9 cellular contexts compared by ENCODE assay signal in the genomic region with DNA sequence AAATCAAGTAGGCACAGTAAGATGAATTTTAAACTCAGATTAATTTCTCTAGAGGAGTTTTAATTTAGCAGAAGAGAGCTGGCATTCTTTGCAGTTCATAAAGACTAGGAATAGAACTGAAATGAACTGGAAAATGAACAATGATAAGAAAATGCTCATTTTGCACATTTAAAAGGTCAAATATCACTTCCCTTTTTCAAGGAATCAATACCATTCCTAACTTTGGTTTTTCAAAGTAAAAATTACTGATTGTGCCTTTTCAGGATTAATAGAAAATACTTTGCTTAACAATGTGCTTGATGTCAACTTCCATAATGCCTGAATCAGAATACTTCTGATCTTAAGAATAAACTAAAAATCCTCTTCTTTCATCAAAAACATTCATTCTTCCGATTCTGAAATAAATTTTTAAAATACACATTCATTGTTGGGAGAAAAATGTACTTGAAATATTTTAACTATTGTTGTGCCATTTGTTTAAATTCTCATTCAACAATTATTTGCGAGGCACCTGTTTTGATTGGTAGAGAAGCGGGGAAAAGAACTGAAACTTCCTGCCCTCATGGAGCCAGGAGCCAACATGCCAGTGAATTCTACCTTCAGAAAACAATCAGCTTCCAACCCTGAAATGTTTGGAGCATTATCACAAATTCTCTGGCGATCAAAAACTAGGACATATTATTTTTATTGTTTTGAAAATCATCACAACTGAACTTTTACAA. TPM values are rescaled to one million over a fixed set of nuclear protein-coding genes. Genes with fewer than 3 reads are reported as not detected.
DNase-seq lines count a peak whose midpoint lies in the region; ATAC-seq and TF ChIP-seq lines count a peak whose summit lies in the region.
"Had no signal": no experiment of that assay in that cellular context is flagged by ENCODE, and none has a peak within 500 bp of the region (broad histone marks: within the 10 kb centered on the region; RNA-seq: fewer than 3 reads in every experiment).

No MANE protein-coding gene starts in this region.

- peak overlapping the region in 1 of 3 donors; percentile 84 for H3K4me3 Mint-ChIP-seq in T-cell
- H3K4me3 Mint-ChIP-seq: activated T-helper 1 cell treated with anti-CD3 and anti-CD28 coated beads, Interleukin-12 subunit alpha, Interleukin-12 subunit beta, Interleukin-2, Interleukin-4 antibody, amounts not matched to agents 30 ng/mL and 10 ng/mL and 1 ng/mL, durations not matched to agents 14 hours and 24 hours and 36 hours had no signal

- peaks cover 8 to 21% (median 20%) of the 10 kb centered on the region in 3 donors for H3K4me1 Mint-ChIP-seq in T-cell

- H2AFZ ChIP-seq in OCI-LY7 (ENCODE audit: low read length) (no peak overlapping the region), fibroblast of lung (ENCODE audit: low read length) (no peak overlapping the region)

- H3K36me3 ChIP-seq in OCI-LY7 (ENCODE audit: insufficient read depth, low read length) (peaks cover 56% of the 10 kb centered on the region), fibroblast of lung (ENCODE audit: control insufficient read depth, insufficient read depth, low read length) (no peaks in the 10 kb centered on the region), gastrocnemius medialis (no peaks in the 10 kb centered on the region)

- in situ Hi-C loops in gastrocnemius medialis (cut with MboI; ENCODE audit: low sequenced_read_pairs in 4 of 4), result loop anchor here in 3 of 4 donors (10.0 to 25.0 kb wide), 2 partner anchors 65 to 658 kb away; a partner anchor contains a TSS

- H3K9me3 Mint-ChIP-seq in T-cell, result no peaks in the 10 kb centered on the region
- H3K9me3 Mint-ChIP-seq: activated T-helper 1 cell treated with anti-CD3 and anti-CD28 coated beads, Interleukin-12 subunit alpha, Interleukin-12 subunit beta, Interleukin-2, Interleukin-4 antibody, amounts not matched to agents 30 ng/mL and 10 ng/mL and 1 ng/mL, durations not matched to agents 14 hours and 24 hours and 36 hours had no signal

- ATAC-seq in gastrocnemius medialis (no peak), T-cell (replicated peaks in 1 of 4) (no peak)

- no peak overlapping the region for H3K27ac Mint-ChIP-seq in T-cell

- intact Hi-C loops in OCI-LY7 (cut with micrococcal nuclease; ENCODE audit: unreplicated experiment), result loop anchor here (5.0 to 10.0 kb wide), 3 partner anchors 175 to 883 kb away; a partner anchor contains a TSS
- intact Hi-C loops in gastrocnemius medialis (cut with DNase I; ENCODE audit: low total_unique reads), result loop anchor here (5.0 kb wide), 1 partner anchor 143 kb away; a partner anchor contains a TSS

- H3K79me2 ChIP-seq in OCI-LY7 (ENCODE audit: insufficient read depth, low read depth, low read length) (peaks cover 85% of the 10 kb centered on the region), fibroblast of lung (ENCODE audit: control insufficient read depth, insufficient read depth, low read length) (peaks cover 69% of the 10 kb centered on the region)

- H3K4me1 ChIP-seq in OCI-LY7 (ENCODE audit: insufficient read depth, low read length, poor library complexity, severe bottlenecking) (peaks cover 50% of the 10 kb centered on the region), fibroblast of lung (ENCODE audit: control insufficient read depth, extremely low read depth, insufficient read depth, low read length) (peaks cover 18% of the 10 kb centered on the region), gastrocnemius medialis (peaks cover 46 to 54% of the 10 kb centered on the region in 2 donors)

- H3K9ac ChIP-seq in fibroblast of lung (ENCODE audit: insufficient read depth, low read length), result no peak overlapping the region

- peak overlapping the region; percentile 99 for H3K4me3 ChIP-seq in GM08714 (ENCODE audit: low read length)
- peak overlapping the region; percentile 85 for H3K4me3 ChIP-seq in OCI-LY7 (ENCODE audit: low read depth, low read length, poor library complexity, severe bottlenecking)
- H3K4me3 ChIP-seq in fibroblast of lung (replicated peaks in 1 of 4; ENCODE audit: control extremely low read depth in 1 of 4, insufficient read depth in 1 of 4, low read depth in 3 of 4, low read length in 4 of 4), result peak overlapping the region; percentile 70 to 92 (median 81)
- peak overlapping the region; percentile 88 to 94 (median 91) for H3K4me3 ChIP-seq in gastrocnemius medialis

- H3K36me3 Mint-ChIP-seq in T-cell, result peaks cover 8% of the 10 kb centered on the region

- CTCF ChIA-PET in OCI-LY7 (lab: Charles Lee; ENCODE audit: unreplicated experiment) (no interaction called here), T-cell (lab: Charles Lee) (interaction anchor here in 1 of 2 donors (0.5 kb wide), 1 partner anchor 953 kb away, joined by 3 read pairs; no protein-coding TSS in a partner anchor)

- no peak for TF ChIP-seq POLR2A in gastrocnemius medialis (IDR thresholded peaks at IDR 0.05)

- DNase-seq in OCI-LY7 (ENCODE audit: low spot score), result no peak
- no peak for DNase-seq in fibroblast of lung (ENCODE audit: low read depth in 2 of 2)
- DNase-seq in gastrocnemius medialis, result no peak
- DNase-seq in LoVo (ENCODE audit: low spot score), result no peak
- DNase-seq in retina, result no peak
- no peak for DNase-seq in T-cell
- DNase-seq: NCI-H748 treated with DMSO at 0.1 percent for 48 hours had no signal

- H3K27me3 ChIP-seq in fibroblast of lung (ENCODE audit: control insufficient read depth, insufficient read depth, low read length), result no peaks in the 10 kb centered on the region
- no peaks in the 10 kb centered on the region for H3K27me3 ChIP-seq in gastrocnemius medialis

- no peaks in the 10 kb centered on the region for H3K27me3 Mint-ChIP-seq in T-cell

- H3K9me2 ChIP-seq in OCI-LY7 (ENCODE audit: insufficient read depth, low read length), result no peaks in the 10 kb centered on the region

- H3K9me3 ChIP-seq in OCI-LY7 (ENCODE audit: low read length) (peaks cover 6% of the 10 kb centered on the region; the same call in 1 of the 2 replicates), fibroblast of lung (ENCODE audit: control insufficient read depth, insufficient read depth, low read depth, low read length) (no peaks in the 10 kb centered on the region), gastrocnemius medialis (no peaks in the 10 kb centered on the region)

- H3K4me2 ChIP-seq in OCI-LY7 (ENCODE audit: low read length), result peak overlapping the region; percentile 87
- peak overlapping the region; percentile 81 for H3K4me2 ChIP-seq in fibroblast of lung (ENCODE audit: extremely low read depth, insufficient read depth, low read length)

- no peak overlapping the region for H3K27ac ChIP-seq in OCI-LY7 (ENCODE audit: low read depth, low read length, poor library complexity, severe bottlenecking)
- no peak overlapping the region for H3K27ac ChIP-seq in fibroblast of lung (ENCODE audit: insufficient read depth, low read length)
- H3K27ac ChIP-seq in gastrocnemius medialis, result peak overlapping the region in 3 of 4 donors; percentile 92 to 99 (median 96)

- no peak for TF ChIP-seq CTCF in OCI-LY7 (conservative IDR thresholded peaks at IDR 0.05; ENCODE audit: low read length)
- TF ChIP-seq CTCF in fibroblast of lung (conservative IDR thresholded peaks at IDR 0.05 in 1 of 2, IDR thresholded peaks at IDR 0.05 in 1 of 2; ENCODE audit: low read depth in 1 of 2, low read length in 2 of 2), result no peak
- no peak for TF ChIP-seq CTCF in gastrocnemius medialis (IDR thresholded peaks at IDR 0.05 in 4 of 5, conservative IDR thresholded peaks at IDR 0.05 in 1 of 5)

- BruUV-seq in OCI-LY7 (replicated peaks; lab: Mats Ljungman, UMichigan), result TSS peak; percentile 65

- POLR2A ChIA-PET in OCI-LY7 (lab: Charles Lee) (interaction anchor here (0.6 to 0.9 kb wide), 2 partner anchors 43 to 642 kb away, joined by 3 read pairs; no protein-coding TSS in a partner anchor), T-cell (lab: Charles Lee) (interaction anchor here in 1 of 2 donors (0.6 kb wide), 1 partner anchor 75 kb away, joined by 5 read pairs; no protein-coding TSS in a partner anchor)

- H4K20me1 ChIP-seq in OCI-LY7 (ENCODE audit: insufficient read depth, low read length) (peaks cover 45% of the 10 kb centered on the region), fibroblast of lung (ENCODE audit: control insufficient read depth, extremely low read depth, insufficient read depth, low read length) (peaks cover 7% of the 10 kb centered on the region)

RNA-seq across cellular contexts. Expression of a gene that starts 2.1 kb away (rescaled TPM):
- total RNA-seq in OCI-LY7 (2014; rRNA removed; shearing (Covaris generic)), result 22.5 and 25.9 TPM in 2 replicates
- total RNA-seq in OCI-LY7 (2022) (87.3 and 111 TPM in 2 replicates), fibroblast of lung (3.9 and 5.6 TPM in 2 replicates), gastrocnemius medialis (10 to 100 TPM in 2 of 4 donors, 1 to 10 TPM in 2; 8.2 to 11.5 (median 10.0) TPM), T-cell (10 to 100 TPM; 57.5 to 71.9 (median 62.4) TPM)
- 7.5 and 12.5 TPM in 2 replicates for polyA plus RNA-seq in fibroblast of lung
- 12.5 and 15.7 TPM in 2 replicates for polyA plus RNA-seq in fibroblast of lung (2012)
- 19.7 and 23.8 TPM in 2 replicates for polyA minus RNA-seq in fibroblast of lung (ENCODE audit: low replicate concordance)

Comparison
In these comparisons a context has a peak if more than half of its experiments do, and no peak if none do; other contexts are left out.
1. H3K27ac ChIP-seq: peak in gastrocnemius medialis (3 of 4); none in OCI-LY7 (single experiment) and fibroblast of lung (single experiment).
2. Peak in every context shown above with its lines, with median percentiles within 50 percentile points of each other: H3K4me3 ChIP-seq.